In the genomic region with DNA sequence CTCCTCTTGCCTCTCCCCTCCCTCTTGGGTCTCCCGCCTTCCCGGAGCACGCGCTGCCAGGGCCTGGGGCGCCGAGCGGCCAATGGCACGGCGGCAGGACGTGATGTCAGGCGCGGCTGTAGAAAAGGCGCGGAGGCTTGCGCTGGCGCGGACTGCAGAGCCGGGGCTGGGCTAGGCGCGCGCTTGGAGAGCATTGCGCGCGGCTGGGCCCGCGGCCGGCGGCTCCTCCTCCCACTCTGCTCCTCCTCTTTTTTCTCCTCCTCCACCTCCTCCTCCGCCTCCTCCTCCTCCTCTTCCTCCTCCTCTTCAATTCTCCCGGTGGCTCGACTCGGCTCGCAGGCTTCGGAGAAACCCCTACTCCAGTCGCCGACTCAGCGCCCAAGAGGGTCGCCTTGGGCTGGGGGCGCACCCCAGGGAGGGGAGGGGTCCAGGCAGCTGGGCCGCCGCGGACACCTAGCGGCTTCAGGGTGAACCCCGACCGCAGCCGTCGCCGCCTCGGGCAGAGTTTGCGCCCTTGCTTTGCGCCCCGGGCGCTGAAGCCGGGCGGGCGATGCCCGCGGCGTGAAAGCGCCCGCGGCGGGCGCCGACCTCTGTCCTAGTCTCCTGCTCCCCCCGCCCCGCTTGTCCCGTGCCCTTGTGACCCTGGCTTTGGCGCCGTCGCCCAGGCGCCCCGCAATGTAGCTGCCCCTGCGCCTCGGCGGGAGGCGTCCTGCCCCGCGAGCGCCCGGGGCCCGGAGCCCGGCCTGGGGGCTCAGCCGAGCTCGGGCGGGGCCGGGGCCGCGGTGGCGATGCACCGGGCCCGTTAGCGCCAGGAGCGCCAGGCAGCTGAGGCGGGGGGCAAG, we compare ENCODE assay signal across 9 cellular contexts. TPM values are rescaled to one million over a fixed set of nuclear protein-coding genes. Genes with fewer than 3 reads are reported as not detected.
A peak's percentile ranks its signal among the peaks of the same experiment; 100 is the strongest.
DNase-seq lines count a peak whose midpoint lies in the region; ATAC-seq and TF ChIP-seq lines count a peak whose summit lies in the region.
"Had no signal": no experiment of that assay in that cellular context is flagged by ENCODE, and none has a peak within 500 bp of the region (broad histone marks: within the 10 kb centered on the region; RNA-seq: fewer than 3 reads in every experiment).

A gene with protein sequence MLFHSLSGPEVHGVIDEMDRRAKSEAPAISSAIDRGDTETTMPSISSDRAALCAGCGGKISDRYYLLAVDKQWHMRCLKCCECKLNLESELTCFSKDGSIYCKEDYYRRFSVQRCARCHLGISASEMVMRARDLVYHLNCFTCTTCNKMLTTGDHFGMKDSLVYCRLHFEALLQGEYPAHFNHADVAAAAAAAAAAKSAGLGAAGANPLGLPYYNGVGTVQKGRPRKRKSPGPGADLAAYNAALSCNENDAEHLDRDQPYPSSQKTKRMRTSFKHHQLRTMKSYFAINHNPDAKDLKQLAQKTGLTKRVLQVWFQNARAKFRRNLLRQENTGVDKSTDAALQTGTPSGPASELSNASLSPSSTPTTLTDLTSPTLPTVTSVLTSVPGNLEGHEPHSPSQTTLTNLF (plus strand): TSS at position 309 of the 842 bp plus-strand sequence. CDS start 581 bp downstream, outside the sequence.

- peaks cover 0 to 23% (median 14%) of the 10 kb centered on the region in 7 donors for H3K9me3 Mint-ChIP-seq in naive B cell

- 1% methylated on average over 95 of the region's 95 CpGs for WGBS in urinary bladder

- ATAC-seq in naive B cell (ENCODE audit: low read depth in 2 of 2) (peak; percentile 37 to 38), HG03354 (IDR thresholded peaks at IDR 0.05; ENCODE audit: poor library complexity, severe bottlenecking, unreplicated experiment) (no peak)

- H3K36me3 Mint-ChIP-seq in naive B cell: peaks cover under 1 to 5% of the 10 kb centered on the region in 2 donors

- peaks cover 37 to 65% (median 58%) of the 10 kb centered on the region in 3 donors for H3K4me1 Mint-ChIP-seq in naive B cell

- DNase-seq in activated T-cell treated with anti-CD3 and anti-CD28 coated beads for 48 hours (ENCODE audit: low read depth) (peak; percentile 50), M059J (ENCODE audit: low read depth) (peak; percentile 93), SJSA1 (ENCODE audit: low read depth in 1 of 2, low spot score in 2 of 2) (no peak), epithelial cell of proximal tubule (ENCODE audit: low read depth) (no peak), naive B cell (no peak)
- no peak for DNase-seq in activated T-cell treated with anti-CD3 and anti-CD28 coated beads, Interleukin-2, amount 50 U/mL, for 1 hour

- no peaks in the 10 kb centered on the region for H3K36me3 ChIP-seq in SJSA1
- H3K36me3 ChIP-seq in urinary bladder (ENCODE audit: insufficient read depth): no peaks in the 10 kb centered on the region

- peaks cover 55 to 77% (median 64%) of the 10 kb centered on the region in 3 donors for H3K27me3 Mint-ChIP-seq in naive B cell

- H3K4me1 ChIP-seq in SJSA1 (replicated peaks) (peaks cover 9% of the 10 kb centered on the region), urinary bladder (ENCODE audit: insufficient read depth) (no peaks in the 10 kb centered on the region)

- peaks cover 50% of the 10 kb centered on the region for H3K27me3 ChIP-seq in SJSA1 (replicated peaks)

- no peak for TF ChIP-seq CTCF in epithelial cell of proximal tubule (conservative IDR thresholded peaks at IDR 0.05; ENCODE audit: low read depth, low read length)

- H3K9me3 ChIP-seq in SJSA1 (replicated peaks): peaks cover 6% of the 10 kb centered on the region; the same call in 1 of the 2 replicates

- H3K4me3 ChIP-seq in SJSA1 (peak within 1 kb of the TSS; percentile 21; the same call in 1 of the 2 replicates), epithelial cell of proximal tubule (ENCODE audit: low read depth, low read length) (peak within 1 kb of the TSS; percentile 37), urinary bladder (ENCODE audit: low read depth, low read length) (peak within 1 kb of the TSS; percentile 31)

- peak within 1 kb of the TSS; percentile 68 to 85 (median 76) for H3K4me3 Mint-ChIP-seq in naive B cell

- peak within 1 kb of the TSS in 4 of 6 donors; percentile 70 to 95 (median 86) for H3K27ac Mint-ChIP-seq in naive B cell

- H3K27ac ChIP-seq in SJSA1 (no peak within 1 kb of the TSS), urinary bladder (ENCODE audit: low read depth) (no peak within 1 kb of the TSS)

RNA-seq across cellular contexts. Expression of the gene that starts here (rescaled TPM):
- 2.9 and 5.3 TPM in 2 replicates for total RNA-seq in M059J (2014; rRNA removed; shearing (Covaris generic))
- total RNA-seq in SJSA1 (2014; rRNA removed; shearing (Covaris generic)): 0.18 TPM in 1 of 2 replicates, not detected in the other
- total RNA-seq in epithelial cell of proximal tubule: not detected in 2 replicates
- under 1 TPM in 1 of 6 donors, not detected in 5; 0.27 TPM for polyA plus RNA-seq in naive B cell (ENCODE audit: low read depth in 6 of 6)
- total RNA-seq in urinary bladder: not detected
- polyA plus RNA-seq in urinary bladder: not detected
- total RNA-seq: mononuclear cell had no signal

Comparison
In these comparisons a context has a peak if more than half of its experiments do, and no peak if none do; other contexts are left out.
1. DNase-seq: peak in activated T-cell treated with anti-CD3 and anti-CD28 coated beads for 48 hours (single experiment) and M059J (single experiment); none in activated T-cell treated with anti-CD3 and anti-CD28 coated beads, Interleukin-2, amount 50 U/mL, for 1 hour (single experiment), SJSA1 (0 of 2), epithelial cell of proximal tubule (single experiment) and naive B cell (single experiment).
2. Peak in ATAC-seq in naive B cell; RNA of the gene not detected or under 1 TPM.
3. Peak in every context shown above with its lines, with median percentiles within 50 percentile points of each other: H3K4me3 ChIP-seq.